Comparison of ENCODE assay signal across 21 cellular contexts in genomic region chr17:2370211-2370589, GRCh38.
"Had no signal": no experiment of that assay in that cellular context is flagged by ENCODE, and none has a peak within 500 bp of the region (broad histone marks: within the 10 kb centered on the region; RNA-seq: fewer than 3 reads in every experiment).

No MANE protein-coding gene starts in this region.

- H3K36me3 Mint-ChIP-seq: activated naive CD8-positive, alpha-beta T cell treated with anti-CD3 and anti-CD28 coated beads for 36 hours had no signal

- H3K9me3 ChIP-seq: colonic mucosa, lower lobe of right lung, thyroid gland had no signal

- H3K27me3 ChIP-seq: colonic mucosa, thyroid gland had no signal

- H3K27ac Mint-ChIP-seq: activated naive CD8-positive, alpha-beta T cell treated with anti-CD3 and anti-CD28 coated beads for 36 hours; activated T-helper 1 cell treated with anti-CD3 and anti-CD28 coated beads, Interleukin-12 subunit alpha, Interleukin-12 subunit beta, Interleukin-2, Interleukin-4 antibody, amounts not matched to agents 30 ng/mL and 10 ng/mL and 1 ng/mL, durations not matched to agents 14 hours and 24 hours and 36 hours; progenitor cell of endocrine pancreas; T-cell had no signal

- H3K4me3 Mint-ChIP-seq: activated naive CD8-positive, alpha-beta T cell treated with anti-CD3 and anti-CD28 coated beads for 36 hours; activated T-helper 1 cell treated with anti-CD3 and anti-CD28 coated beads, Interleukin-12 subunit alpha, Interleukin-12 subunit beta, Interleukin-2, Interleukin-4 antibody, amounts not matched to agents 30 ng/mL and 10 ng/mL and 1 ng/mL, durations not matched to agents 14 hours and 24 hours and 36 hours; nephron; T-cell had no signal

- H3K4me3 ChIP-seq: colonic mucosa, lower lobe of right lung, thyroid gland had no signal

- H3K4me1 Mint-ChIP-seq: activated naive CD8-positive, alpha-beta T cell treated with anti-CD3 and anti-CD28 coated beads for 36 hours; T-cell had no signal

- H3K27me3 Mint-ChIP-seq: activated naive CD8-positive, alpha-beta T cell treated with anti-CD3 and anti-CD28 coated beads for 36 hours; progenitor cell of endocrine pancreas; T-cell had no signal

- H3K9me3 Mint-ChIP-seq: activated naive CD8-positive, alpha-beta T cell treated with anti-CD3 and anti-CD28 coated beads for 36 hours; activated T-helper 1 cell treated with anti-CD3 and anti-CD28 coated beads, Interleukin-12 subunit alpha, Interleukin-12 subunit beta, Interleukin-2, Interleukin-4 antibody, amounts not matched to agents 30 ng/mL and 10 ng/mL and 1 ng/mL, durations not matched to agents 14 hours and 24 hours and 36 hours; nephron; T-cell had no signal

- H3K27ac ChIP-seq: colonic mucosa, lower lobe of right lung, thyroid gland had no signal

- ATAC-seq: left colon, lower lobe of right lung, SK-N-SH treated with all-trans-retinoic acid at 6 μM for 48 hours, T-cell had no signal

- H3K36me3 ChIP-seq: colonic mucosa had no signal

- H3K4me1 ChIP-seq: colonic mucosa, lower lobe of right lung, thyroid gland had no signal

- DNase-seq: activated CD4-positive, alpha-beta T cell treated with anti-CD3 and anti-CD28 coated beads, Interleukin-2, amount 50 U/mL, for 4 hours; activated CD4-positive, CD25-positive, alpha-beta regulatory T cell treated with anti-CD3 and anti-CD28 coated beads, Interleukin-2, amount 50 U/mL, for 72 hours; activated gamma-delta T cell treated with Interleukin-2 at 50 U/mL for 16 hours; activated naive CD8-positive, alpha-beta T cell treated with anti-CD3 and anti-CD28 coated beads for 36 hours; activated T-cell treated with anti-CD3 and anti-CD28 coated beads for 4 hours; amniotic stem cell; caudate nucleus; colonic mucosa; left colon; lower lobe of right lung; midbrain; stimulated activated CD4-positive, alpha-beta T cell treated with anti-CD3 and anti-CD28 coated beads, Interleukin-12 subunit alpha, Interleukin-12 subunit beta, amount 100 ng/mL, for 4 hours; stimulated activated CD4-positive, alpha-beta T cell treated with anti-CD3 and anti-CD28 coated beads, Interleukin-1b, Interleukin-23, amount 100 ng/mL, for 48 hours; stimulated activated CD8-positive, alpha-beta memory T cell treated with anti-CD3 and anti-CD28 coated beads, Interleukin-4, amount 100 ng/mL, for 48 hours; stimulated activated naive CD4-positive, alpha-beta T cell treated with Interleukin-2 at 50 U/mL for 16 hours; T-cell; thyroid gland had no signal
